ENCODE assay signal across 35 cellular contexts in genomic region chr5:133751846-133752245, GRCh38.
"Had no signal": no experiment of that assay in that cellular context is flagged by ENCODE, and none has a peak within 500 bp of the region (broad histone marks: within the 10 kb centered on the region; RNA-seq: fewer than 3 reads in every experiment).

No MANE protein-coding gene starts in this region.

- H3K36me3 Mint-ChIP-seq: activated CD8-positive, alpha-beta memory T cell treated with anti-CD3 and anti-CD28 coated beads, Interleukin-2, amount 10 ng/mL, durations not matched to agents 7 days and 5 days; activated naive CD4-positive, alpha-beta T cell treated with anti-CD3 and anti-CD28 coated beads, Interleukin-2, amount 50 U/mL, for 24 hours; activated naive CD8-positive, alpha-beta T cell treated with anti-CD3 and anti-CD28 coated beads for 36 hours; WTC11 had no signal

- H3K4me3 ChIP-seq: adrenal gland, body of pancreas, breast epithelium, cardiac muscle cell, colonic mucosa, dorsolateral prefrontal cortex, esophagus muscularis mucosa, gastrocnemius medialis had no signal

- H3K27me3 ChIP-seq: adrenal gland, body of pancreas, breast epithelium, colonic mucosa had no signal

- DNase-seq: activated CD4-positive, alpha-beta T cell treated with anti-CD3 and anti-CD28 coated beads for 1 hour; activated CD4-positive, alpha-beta T cell treated with anti-CD3 and anti-CD28 coated beads for 4 hours; activated CD4-positive, alpha-beta T cell treated with anti-CD3 and anti-CD28 coated beads, Interleukin-2, amount 10 ng/mL, durations not matched to agents 7 days and 5 days; activated CD4-positive, alpha-beta T cell treated with anti-CD3 and anti-CD28 coated beads, Interleukin-2, amount 50 U/mL, for 4 hours; activated CD8-positive, alpha-beta memory T cell treated with anti-CD3 and anti-CD28 coated beads, Interleukin-2, amount 10 ng/mL, durations not matched to agents 7 days and 5 days; activated CD8-positive, alpha-beta memory T cell treated with anti-CD3 and anti-CD28 coated beads, Interleukin-2, amount 50 U/mL, for 4 hours; activated CD8-positive, alpha-beta T cell treated with anti-CD3 and anti-CD28 coated beads, Interleukin-2, amount 10 ng/mL, durations not matched to agents 7 days and 5 days; activated effector memory CD4-positive, alpha-beta T cell treated with anti-CD3 and anti-CD28 coated beads, Interleukin-2, amount 50 U/mL, for 16 hours; activated naive CD4-positive, alpha-beta T cell treated with anti-CD3 and anti-CD28 coated beads for 36 hours; activated naive CD8-positive, alpha-beta T cell treated with anti-CD3 and anti-CD28 coated beads for 36 hours; activated naive CD8-positive, alpha-beta T cell treated with anti-CD3 and anti-CD28 coated beads, Interleukin-2, amount 50 U/mL, for 24 hours; activated T-cell treated with anti-CD3 and anti-CD28 coated beads, Interleukin-2, amount 50 U/mL, for 1 hour; activated T-cell treated with anti-CD3 and anti-CD28 coated beads, Interleukin-2, amount 50 U/mL, for 48 hours; adrenal gland; amygdala; aorta; body of pancreas; central memory CD4-positive, alpha-beta T cell; cerebellar nuclear complex; colonic mucosa; dorsolateral prefrontal cortex; effector CD4-positive, alpha-beta T cell; effector memory CD8-positive, alpha-beta T cell; erythroblast; foreskin keratinocyte; gastrocnemius medialis; T-helper 2 cell had no signal

- H3K27ac ChIP-seq: adrenal gland, body of pancreas, breast epithelium, cardiac muscle cell, colonic mucosa, dorsolateral prefrontal cortex, esophagus muscularis mucosa, foreskin keratinocyte, gastrocnemius medialis had no signal

- H3K4me1 ChIP-seq: adrenal gland, body of pancreas, breast epithelium, colonic mucosa, esophagus muscularis mucosa, gastrocnemius medialis had no signal

- ATAC-seq: activated CD8-positive, alpha-beta memory T cell treated with anti-CD3 and anti-CD28 coated beads, Interleukin-2, amount 10 ng/mL, durations not matched to agents 7 days and 5 days; activated CD8-positive, alpha-beta T cell treated with anti-CD3 and anti-CD28 coated beads, Interleukin-2, amount 10 ng/mL, durations not matched to agents 7 days and 5 days; activated naive CD8-positive, alpha-beta T cell treated with anti-CD3 and anti-CD28 coated beads, Interleukin-2, amount 50 U/mL, for 24 hours; body of pancreas; effector memory CD8-positive, alpha-beta T cell; foreskin keratinocyte; gastrocnemius medialis; WTC11 had no signal

- H3K27ac Mint-ChIP-seq: activated CD4-positive, alpha-beta T cell treated with anti-CD3 and anti-CD28 coated beads, Interleukin-2, amount 10 ng/mL, durations not matched to agents 7 days and 5 days; activated CD8-positive, alpha-beta memory T cell treated with anti-CD3 and anti-CD28 coated beads, Interleukin-2, amount 10 ng/mL, durations not matched to agents 7 days and 5 days; activated CD8-positive, alpha-beta T cell treated with anti-CD3 and anti-CD28 coated beads, Interleukin-2, amount 10 ng/mL, durations not matched to agents 7 days and 5 days; activated naive CD4-positive, alpha-beta T cell treated with anti-CD3 and anti-CD28 coated beads for 36 hours; activated naive CD4-positive, alpha-beta T cell treated with anti-CD3 and anti-CD28 coated beads, Interleukin-2, amount 50 U/mL, for 24 hours; activated naive CD8-positive, alpha-beta T cell treated with anti-CD3 and anti-CD28 coated beads for 36 hours; activated naive CD8-positive, alpha-beta T cell treated with anti-CD3 and anti-CD28 coated beads, Interleukin-2, amount 50 U/mL, for 24 hours; activated T-helper 1 cell treated with anti-CD3 and anti-CD28 coated beads, Interleukin-12 subunit alpha, Interleukin-12 subunit beta, Interleukin-2, Interleukin-4 antibody, amounts not matched to agents 30 ng/mL and 10 ng/mL and 1 ng/mL, durations not matched to agents 14 hours and 24 hours and 36 hours; activated T-helper 2 cell treated with anti-CD3 and anti-CD28 coated beads, Interferon-gamma antibody, Interleukin-2, Interleukin-4, amounts not matched to agents 10 μg/mL and 5 μg/mL and 100 μg/mL, durations not matched to agents 14 hours and 24 hours and 36 hours; dendritic cell treated with granulocyte-macrophage colony-stimulating factor and Interleukin-4, amounts not matched to agents 40 ng/mL and 50 ng/mL, for 4 days; effector memory CD8-positive, alpha-beta T cell; WTC11 had no signal

- H3K9me3 ChIP-seq: adrenal gland, body of pancreas, breast epithelium, colonic mucosa, esophagus muscularis mucosa, gastrocnemius medialis had no signal

- H3K36me3 ChIP-seq: adrenal gland, breast epithelium, cardiac muscle cell, colonic mucosa, esophagus muscularis mucosa, gastrocnemius medialis had no signal

- H3K4me3 Mint-ChIP-seq: activated CD4-positive, alpha-beta T cell treated with anti-CD3 and anti-CD28 coated beads, Interleukin-2, amount 10 ng/mL, durations not matched to agents 7 days and 5 days; activated CD8-positive, alpha-beta memory T cell treated with anti-CD3 and anti-CD28 coated beads, Interleukin-2, amount 10 ng/mL, durations not matched to agents 7 days and 5 days; activated CD8-positive, alpha-beta T cell treated with anti-CD3 and anti-CD28 coated beads, Interleukin-2, amount 10 ng/mL, durations not matched to agents 7 days and 5 days; activated naive CD4-positive, alpha-beta T cell treated with anti-CD3 and anti-CD28 coated beads for 36 hours; activated naive CD4-positive, alpha-beta T cell treated with anti-CD3 and anti-CD28 coated beads, Interleukin-2, amount 50 U/mL, for 24 hours; activated naive CD8-positive, alpha-beta T cell treated with anti-CD3 and anti-CD28 coated beads for 36 hours; activated naive CD8-positive, alpha-beta T cell treated with anti-CD3 and anti-CD28 coated beads, Interleukin-2, amount 50 U/mL, for 24 hours; activated T-helper 1 cell treated with anti-CD3 and anti-CD28 coated beads, Interleukin-12 subunit alpha, Interleukin-12 subunit beta, Interleukin-2, Interleukin-4 antibody, amounts not matched to agents 30 ng/mL and 10 ng/mL and 1 ng/mL, durations not matched to agents 14 hours and 24 hours and 36 hours; dendritic cell treated with granulocyte-macrophage colony-stimulating factor and Interleukin-4, amounts not matched to agents 40 ng/mL and 50 ng/mL, for 4 days; effector memory CD8-positive, alpha-beta T cell; WTC11 had no signal

- H3K9me3 Mint-ChIP-seq: activated CD4-positive, alpha-beta T cell treated with anti-CD3 and anti-CD28 coated beads, Interleukin-2, amount 10 ng/mL, durations not matched to agents 7 days and 5 days; activated naive CD4-positive, alpha-beta T cell treated with anti-CD3 and anti-CD28 coated beads for 36 hours; activated naive CD4-positive, alpha-beta T cell treated with anti-CD3 and anti-CD28 coated beads, Interleukin-2, amount 50 U/mL, for 24 hours; activated naive CD8-positive, alpha-beta T cell treated with anti-CD3 and anti-CD28 coated beads for 36 hours; activated naive CD8-positive, alpha-beta T cell treated with anti-CD3 and anti-CD28 coated beads, Interleukin-2, amount 50 U/mL, for 24 hours; activated T-helper 1 cell treated with anti-CD3 and anti-CD28 coated beads, Interleukin-12 subunit alpha, Interleukin-12 subunit beta, Interleukin-2, Interleukin-4 antibody, amounts not matched to agents 30 ng/mL and 10 ng/mL and 1 ng/mL, durations not matched to agents 14 hours and 24 hours and 36 hours; activated T-helper 2 cell treated with anti-CD3 and anti-CD28 coated beads, Interferon-gamma antibody, Interleukin-2, Interleukin-4, amounts not matched to agents 10 μg/mL and 5 μg/mL and 100 μg/mL, durations not matched to agents 14 hours and 24 hours and 36 hours; dendritic cell treated with granulocyte-macrophage colony-stimulating factor and Interleukin-4, amounts not matched to agents 40 ng/mL and 50 ng/mL, for 4 days; effector memory CD8-positive, alpha-beta T cell had no signal

- H3K4me1 Mint-ChIP-seq: activated CD4-positive, alpha-beta T cell treated with anti-CD3 and anti-CD28 coated beads, Interleukin-2, amount 10 ng/mL, durations not matched to agents 7 days and 5 days; activated CD8-positive, alpha-beta memory T cell treated with anti-CD3 and anti-CD28 coated beads, Interleukin-2, amount 10 ng/mL, durations not matched to agents 7 days and 5 days; activated naive CD4-positive, alpha-beta T cell treated with anti-CD3 and anti-CD28 coated beads, Interleukin-2, amount 50 U/mL, for 24 hours; activated naive CD8-positive, alpha-beta T cell treated with anti-CD3 and anti-CD28 coated beads, Interleukin-2, amount 50 U/mL, for 24 hours; WTC11 had no signal
